16 cellular contexts compared by ENCODE assay signal in the genomic region with DNA sequence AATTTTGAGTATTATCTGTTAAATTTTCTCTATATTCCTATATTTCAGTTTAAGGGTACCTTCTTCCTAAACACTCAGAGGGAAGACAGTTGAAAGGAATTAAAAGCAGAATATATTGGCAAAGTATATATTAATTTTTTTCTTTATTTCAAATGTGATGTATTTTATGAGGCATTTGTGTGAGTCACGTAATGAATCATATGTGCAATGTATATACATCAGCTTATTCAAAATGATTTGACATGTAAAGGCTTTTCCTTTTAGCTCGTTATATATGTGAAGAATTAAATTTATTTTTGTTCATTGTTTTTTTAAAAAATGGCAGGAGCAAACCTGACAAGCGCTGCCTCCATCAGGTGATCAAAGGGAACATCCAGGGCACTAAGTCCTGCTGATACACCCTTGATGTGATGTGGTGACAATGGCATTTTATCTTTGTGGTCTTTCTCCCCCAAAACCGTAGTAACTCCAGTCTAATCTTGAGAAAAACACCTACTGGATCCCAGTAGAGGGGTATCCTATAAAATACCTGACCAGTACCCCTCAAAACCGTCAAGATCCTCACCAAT. TPM values are rescaled to one million over a fixed set of nuclear protein-coding genes. Genes with fewer than 3 reads are reported as not detected.
A peak's percentile ranks its signal among the peaks of the same experiment; 100 is the strongest.
DNase-seq lines count a peak whose midpoint lies in the region; ATAC-seq and TF ChIP-seq lines count a peak whose summit lies in the region.
"Had no signal": no experiment of that assay in that cellular context is flagged by ENCODE, and none has a peak within 500 bp of the region (broad histone marks: within the 10 kb centered on the region; RNA-seq: fewer than 3 reads in every experiment).

No MANE protein-coding gene starts in this region.

- no peak for ATAC-seq in GM23338
- ATAC-seq in PC-3: peak; percentile 77
- no peak for ATAC-seq in right cardiac atrium

- no peak overlapping the region for H3K4me3 ChIP-seq in GM23338
- H3K4me3 ChIP-seq in PC-3 (ENCODE audit: low read length): no peak overlapping the region
- no peak overlapping the region for H3K4me3 ChIP-seq in endodermal cell (ENCODE audit: low read length)
- no peak overlapping the region for H3K4me3 ChIP-seq in osteoblast (ENCODE audit: insufficient read depth, low read length)
- H3K4me3 ChIP-seq in right cardiac atrium (ENCODE audit: low read length): no peak overlapping the region
- H3K4me3 ChIP-seq: BLaER1 treated with 17β-estradiol and CSF1 and Interleukin-3, amounts not matched to agents 10 nM and 100 nM; HAP-1; SJCRH30 had no signal

- H3K27ac ChIP-seq in GM23338 (ENCODE audit: low read depth) (0 out of 2 replicates have a peak overlapping the region, but pooled peaks have one; percentile 61), PC-3 (ENCODE audit: low read length) (peak overlapping the region; percentile 44; the same call in 1 of the 2 replicates), endodermal cell (ENCODE audit: low read depth, low read length) (no peak overlapping the region), osteoblast (ENCODE audit: low read depth, low read length) (peak overlapping the region; percentile 5), right cardiac atrium (ENCODE audit: low read length) (no peak overlapping the region)
- H3K27ac ChIP-seq: BLaER1 treated with 17β-estradiol and CSF1 and Interleukin-3, amounts not matched to agents 10 nM and 100 nM; HL-60; SJCRH30 had no signal

- H3K4me2 ChIP-seq in GM23338 (peak overlapping the region; percentile 19; the same call in 1 of the 2 replicates), PC-3 (ENCODE audit: low read length) (peak overlapping the region; percentile 72), osteoblast (ENCODE audit: insufficient read depth, low read length) (no peak overlapping the region)
- H3K4me2 ChIP-seq: BLaER1 treated with 17β-estradiol and CSF1 and Interleukin-3, amounts not matched to agents 10 nM and 100 nM had no signal

- H3K27me3 Mint-ChIP-seq in GM23338 (ENCODE audit: insufficient read depth, low read depth, poor library complexity): peaks cover 8% of the 10 kb centered on the region
- no peaks in the 10 kb centered on the region for H3K27me3 Mint-ChIP-seq in endodermal cell (ENCODE audit: insufficient read depth)

- CTCF ChIA-PET in PC-3 (lab: Charles Lee): no interaction called here

- H3K4me3 Mint-ChIP-seq in GM23338: no peak overlapping the region
- no peak overlapping the region for H3K4me3 Mint-ChIP-seq in endodermal cell

- POLR2A ChIA-PET in PC-3 (lab: Charles Lee; ENCODE audit: unreplicated experiment): no interaction called here

- H3F3A ChIP-seq in GM23338 (replicated peaks; ENCODE audit: low read depth) (no peaks in the 10 kb centered on the region), PC-3 (ENCODE audit: low read length, unreplicated experiment) (no peaks in the 10 kb centered on the region)

- no peaks in the 10 kb centered on the region for H3K9me3 Mint-ChIP-seq in GM23338
- H3K9me3 Mint-ChIP-seq in endodermal cell: no peaks in the 10 kb centered on the region

- 96 to 100% methylated on average over 1 to 5 of the region's 5 CpGs for WGBS in endodermal cell (ENCODE audit: insufficient coverage in 1 of 2, insufficient read length in 1 of 2), 2 experiments
- 88% methylated on average over 5 of the region's 5 CpGs for WGBS in right cardiac atrium

- H3K79me2 ChIP-seq in GM23338 (replicated peaks; ENCODE audit: insufficient read depth) (peaks cover 98% of the 10 kb centered on the region), PC-3 (ENCODE audit: low read length) (peaks cover 97% of the 10 kb centered on the region), osteoblast (ENCODE audit: insufficient read depth, low read length) (peaks cover 94% of the 10 kb centered on the region)

- peaks cover 63% of the 10 kb centered on the region for H3K4me1 Mint-ChIP-seq in GM23338
- H3K4me1 Mint-ChIP-seq in endodermal cell: peaks cover 53% of the 10 kb centered on the region

- H3K36me3 ChIP-seq in GM23338 (ENCODE audit: insufficient read depth) (no peaks in the 10 kb centered on the region), PC-3 (ENCODE audit: low read depth, low read length) (no peaks in the 10 kb centered on the region), endodermal cell (ENCODE audit: control insufficient read depth, insufficient read depth, low read length) (peaks cover 3% of the 10 kb centered on the region), osteoblast (ENCODE audit: insufficient read depth, low read length) (no peaks in the 10 kb centered on the region)
- H3K36me3 ChIP-seq: BLaER1 treated with 17β-estradiol and CSF1 and Interleukin-3, amounts not matched to agents 10 nM and 100 nM; HAP-1; SJCRH30 had no signal

- no peaks in the 10 kb centered on the region for H3K36me3 Mint-ChIP-seq in GM23338 (ENCODE audit: low read depth)
- peaks cover 3% of the 10 kb centered on the region for H3K36me3 Mint-ChIP-seq in endodermal cell (ENCODE audit: low read depth)

- TF ChIP-seq CTCF in GM23338 (conservative IDR thresholded peaks at IDR 0.05; ENCODE audit: low read depth in 2 of 2) (peak; percentile 33 to 38; a peak in 2 of 4 replicates), PC-3 (conservative IDR thresholded peaks at IDR 0.05; ENCODE audit: low read depth, low read length) (no peak), endodermal cell (conservative IDR thresholded peaks at IDR 0.05) (peak; percentile 52), osteoblast (IDR thresholded peaks at IDR 0.05; ENCODE audit: extremely low read depth, low read depth, low read length) (no peak)

- DNase-seq in GM23338 (ENCODE audit: low spot score) (no peak), PC-3 (peak; percentile 67), endodermal cell (no peak), osteoblast (ENCODE audit: insufficient read length, low spot score, missing footprints) (no peak), right cardiac atrium (no peak)
- no peak for DNase-seq in activated effector memory CD4-positive, alpha-beta T cell treated with anti-CD3 and anti-CD28 coated beads, Interleukin-2, amount 50 U/mL, for 16 hours
- no peak for DNase-seq in activated CD4-positive, CD25-positive, alpha-beta regulatory T cell treated with anti-CD3 and anti-CD28 coated beads, Interleukin-2, amount 50 U/mL, for 72 hours
- DNase-seq: MM.1S, NCI-H1105 treated with DMSO at 0.1 percent for 48 hours, NCI-H187 treated with DMSO at 0.1 percent for 48 hours, NCI-H446 treated with DMSO at 0.1 percent for 48 hours, NCI-H774, SJCRH30 had no signal

- no TSS peak for BruUV-seq in PC-3 (replicated peaks; lab: Mats Ljungman, UMichigan)

- no peaks in the 10 kb centered on the region for H3K27me3 ChIP-seq in GM23338 (ENCODE audit: insufficient read depth)
- no peaks in the 10 kb centered on the region for H3K27me3 ChIP-seq in PC-3 (ENCODE audit: low read length)
- H3K27me3 ChIP-seq in endodermal cell (ENCODE audit: control insufficient read depth, insufficient read depth, low read length, poor library complexity, severe bottlenecking): no peaks in the 10 kb centered on the region
- H3K27me3 ChIP-seq in osteoblast (ENCODE audit: insufficient read depth, low read length): no peaks in the 10 kb centered on the region
- H3K27me3 ChIP-seq in right cardiac atrium (ENCODE audit: control insufficient read depth, insufficient read depth): no peaks in the 10 kb centered on the region
- H3K27me3 ChIP-seq: BLaER1 treated with 17β-estradiol and CSF1 and Interleukin-3, amounts not matched to agents 10 nM and 100 nM; SJCRH30 had no signal

- H3K4me1 ChIP-seq in GM23338 (ENCODE audit: insufficient read depth): peaks cover 75% of the 10 kb centered on the region
- H3K4me1 ChIP-seq in PC-3 (ENCODE audit: insufficient read depth, low read length): peaks cover 17% of the 10 kb centered on the region
- H3K4me1 ChIP-seq in endodermal cell (ENCODE audit: control insufficient read depth, insufficient read depth, low read length): peaks cover 5% of the 10 kb centered on the region
- peaks cover 16% of the 10 kb centered on the region for H3K4me1 ChIP-seq in osteoblast (ENCODE audit: insufficient read depth, low read length)
- H3K4me1 ChIP-seq in right cardiac atrium (ENCODE audit: control insufficient read depth, insufficient read depth, low read length): peaks cover under 1% of the 10 kb centered on the region
- H3K4me1 ChIP-seq: SJCRH30 had no signal

- no peaks in the 10 kb centered on the region for H3K9me2 ChIP-seq in GM23338 (ENCODE audit: insufficient read depth)
- H3K9me2 ChIP-seq in PC-3 (replicated peaks; ENCODE audit: low read length): no peaks in the 10 kb centered on the region

- H3K9me3 ChIP-seq in PC-3 (ENCODE audit: low read length) (no peaks in the 10 kb centered on the region), endodermal cell (ENCODE audit: control insufficient read depth, low read length) (no peaks in the 10 kb centered on the region), osteoblast (ENCODE audit: low read depth, low read length) (no peaks in the 10 kb centered on the region), right cardiac atrium (ENCODE audit: control insufficient read depth, low read length) (no peaks in the 10 kb centered on the region)
- H3K9me3 ChIP-seq: HAP-1, SJCRH30 had no signal

- H2AFZ ChIP-seq in GM23338 (no peak overlapping the region), PC-3 (ENCODE audit: low read length) (no peak overlapping the region), osteoblast (ENCODE audit: low read length) (no peak overlapping the region)

- no peak overlapping the region for H3K9ac ChIP-seq in PC-3 (ENCODE audit: low read length)
- H3K9ac ChIP-seq in endodermal cell (ENCODE audit: extremely low read depth, low read length, poor library complexity, severe bottlenecking): no peak overlapping the region
- H3K9ac ChIP-seq: BLaER1 treated with 17β-estradiol and CSF1 and Interleukin-3, amounts not matched to agents 10 nM and 100 nM had no signal

- intact Hi-C loops in PC-3 (cut with micrococcal nuclease): no loop called here
- intact Hi-C loops in right cardiac atrium (cut with DNase I): no loop called here

- H4K20me1 ChIP-seq in GM23338 (replicated peaks; ENCODE audit: insufficient read depth) (peaks cover 25% of the 10 kb centered on the region), PC-3 (ENCODE audit: low read length) (0 out of 2 replicates have a peak, but pooled peaks cover 3% of the 10 kb centered on the region), osteoblast (ENCODE audit: insufficient read depth, low read length) (peaks cover 16% of the 10 kb centered on the region)

- peak overlapping the region; percentile 15; the same call in 1 of the 2 replicates for H3K27ac Mint-ChIP-seq in GM23338
- peak overlapping the region; percentile 44 for H3K27ac Mint-ChIP-seq in endodermal cell

TF ChIP-seq in GM23338, 12 proteins besides CTCF, POLR2A, EP300 and RAD21 (continues in another document):
- TF ChIP-seq JUNB (IDR thresholded peaks at IDR 0.05; ENCODE audit: unreplicated experiment) (no peak), ZNF331 (CRISPR knock-in tag; IDR thresholded peaks at IDR 0.05; ENCODE audit: low read depth) (no peak), NANOG (IDR thresholded peaks at IDR 0.05; ENCODE audit: borderline replicate concordance) (no peak)

RNA-seq across cellular contexts. Expression of a gene that starts 8.9 kb away (rescaled TPM):
- total RNA-seq in GM23338 (2014; rRNA removed; shearing (Covaris generic)): 64.7 and 74.2 TPM in 2 replicates
- 48.9 and 50.5 TPM in 2 replicates for polyA plus RNA-seq in GM23338 (2016; fragmentation: Nextera tagmentation; extraction: Ambion mirVana)
- 15.8 and 40.2 TPM in 2 replicates for total RNA-seq in PC-3 (2014; rRNA removed)
- total RNA-seq in endodermal cell: 100 to 1,000 TPM in 1 of 2 donors, 10 to 100 TPM in 1; 98.2 to 108 TPM
- 32.3 TPM for polyA plus RNA-seq in endodermal cell (2013, experiment 1 of 2)
- 32.7 TPM for polyA plus RNA-seq in endodermal cell (2013, experiment 2 of 2)
- 33.3 and 35.1 TPM in 2 replicates for total RNA-seq in osteoblast
- total RNA-seq in right cardiac atrium: 10 to 100 TPM; 30.6 to 39.2 (median 33.9) TPM
- 7.3 TPM for polyA plus RNA-seq in right cardiac atrium

Comparison
In these comparisons a context has a peak if more than half of its experiments do, and no peak if none do; other contexts are left out.
1. H3K27ac ChIP-seq: peak in GM23338 (single experiment), PC-3 (single experiment) and osteoblast (single experiment); none in endodermal cell (single experiment) and right cardiac atrium (single experiment).
2. CTCF ChIP-seq: peak in GM23338 (2 of 2) and endodermal cell (single experiment); none in PC-3 (single experiment) and osteoblast (single experiment).